Comparison of ENCODE assay signal across 8 cellular contexts in genomic region chr3:134374791-134375541, GRCh38. TPM values are rescaled to one million over a fixed set of nuclear protein-coding genes. Genes with fewer than 3 reads are reported as not detected.
DNase-seq lines count a peak whose midpoint lies in the region; ATAC-seq and TF ChIP-seq lines count a peak whose summit lies in the region.

No MANE protein-coding gene starts in this region.

- CTCF ChIA-PET in MCF 10A (lab: Yijun Ruan, JAX) = interaction anchor here (0.5 to 30.1 kb wide), 13 partner anchors 9 to 455 kb away, joined by 3 to 449 read pairs (median 4); partner anchors contain the start of genes ANAPC13 and CEP63

- H3K9me3 ChIP-seq in suprapubic skin = no peaks in the 10 kb centered on the region

- POLR2A ChIA-PET in MCF 10A (lab: Yijun Ruan, JAX) = interaction anchor here (0.6 to 5.8 kb wide), 31 partner anchors 12 to 1067 kb away, joined by 3 to 114 read pairs (median 5); partner anchors contain the start of genes ANAPC13 and CEP63

- peak overlapping the region; percentile 98 for H3K27ac ChIP-seq in layer of hippocampus (ENCODE audit: low read depth, low read length)
- peak overlapping the region; percentile 98 for H3K27ac ChIP-seq in suprapubic skin

- DNase-seq in EL (peak; percentile 81), NCI-H146 treated with DMSO at 0.1 percent for 48 hours (lab: John Stamatoyannopoulos, UW; ENCODE audit: unreplicated experiment) (peak; percentile 30), MCF 10A (ENCODE audit: unreplicated experiment) (peak; percentile 78), suprapubic skin (ENCODE audit: low spot score in 2 of 2) (peak; percentile 71 to 79), SIG-M5 treated with dmso at 0.1 percent for 504 hours (lab: John Stamatoyannopoulos, UW; ENCODE audit: unreplicated experiment) (no peak)

- ATAC-seq in GM21528 (IDR thresholded peaks at IDR 0.05; ENCODE audit: low FRiP score, unreplicated experiment) (no peak), GM18867 (IDR thresholded peaks at IDR 0.05; ENCODE audit: unreplicated experiment) (no peak)

- H3K36me3 Mint-ChIP-seq in MCF 10A (ENCODE audit: insufficient read depth, unreplicated experiment) = peaks cover 43% of the 10 kb centered on the region

- no peaks in the 10 kb centered on the region for H3K27me3 Mint-ChIP-seq in MCF 10A (ENCODE audit: insufficient read depth, unreplicated experiment)

- no peaks in the 10 kb centered on the region for H3K9me3 Mint-ChIP-seq in MCF 10A (ENCODE audit: unreplicated experiment)

- peaks cover 41% of the 10 kb centered on the region for H3K4me1 Mint-ChIP-seq in MCF 10A (ENCODE audit: insufficient read depth, unreplicated experiment)

- TF ChIP-seq POLR2A in suprapubic skin (IDR thresholded peaks at IDR 0.05) = no peak

- intact Hi-C loops in MCF 10A (cut with micrococcal nuclease) = loop anchor here (1.0 to 5.0 kb wide), 4 partner anchors 52 to 163 kb away; no protein-coding TSS in a partner anchor

- H3K27ac Mint-ChIP-seq in MCF 10A (ENCODE audit: low read depth, unreplicated experiment) = peak overlapping the region; percentile 88

- TF ChIP-seq EP300 in suprapubic skin (IDR thresholded peaks at IDR 0.05) = no peak

- H3K4me1 ChIP-seq in suprapubic skin = peaks cover 52% of the 10 kb centered on the region

- H3K27me3 ChIP-seq in layer of hippocampus (ENCODE audit: control insufficient read depth, insufficient read depth, low read length) = no peaks in the 10 kb centered on the region
- H3K27me3 ChIP-seq in suprapubic skin = no peaks in the 10 kb centered on the region

- peak overlapping the region; percentile 69 for H3K4me3 ChIP-seq in suprapubic skin

- TF ChIP-seq CTCF in MCF 10A (IDR thresholded peaks at IDR 0.05; ENCODE audit: unreplicated experiment) = no peak
- TF ChIP-seq CTCF in suprapubic skin (IDR thresholded peaks at IDR 0.05) = no peak

- 13% methylated on average over 30 of the region's 30 CpGs for WGBS in suprapubic skin

- H3K36me3 ChIP-seq in suprapubic skin = peaks cover 14% of the 10 kb centered on the region

- no TSS peak for BruUV-seq in MCF 10A (replicated peaks; lab: Mats Ljungman, UMichigan)

- peak overlapping the region; percentile 93 for H3K4me3 Mint-ChIP-seq in MCF 10A (ENCODE audit: unreplicated experiment)

RNA-seq across cellular contexts. Expression of gene AMOTL2, which starts 0.7 kb away (rescaled TPM):
- total RNA-seq in MCF 10A (2022) = 92.6 and 137 TPM in 2 replicates
- 100 to 1,000 TPM in 2 of 4 donors, 10 to 100 TPM in 2; 80.4 to 118 (median 95.8) TPM for total RNA-seq in suprapubic skin
